Comparison of ENCODE assay signal across 18 cellular contexts in the genomic region with DNA sequence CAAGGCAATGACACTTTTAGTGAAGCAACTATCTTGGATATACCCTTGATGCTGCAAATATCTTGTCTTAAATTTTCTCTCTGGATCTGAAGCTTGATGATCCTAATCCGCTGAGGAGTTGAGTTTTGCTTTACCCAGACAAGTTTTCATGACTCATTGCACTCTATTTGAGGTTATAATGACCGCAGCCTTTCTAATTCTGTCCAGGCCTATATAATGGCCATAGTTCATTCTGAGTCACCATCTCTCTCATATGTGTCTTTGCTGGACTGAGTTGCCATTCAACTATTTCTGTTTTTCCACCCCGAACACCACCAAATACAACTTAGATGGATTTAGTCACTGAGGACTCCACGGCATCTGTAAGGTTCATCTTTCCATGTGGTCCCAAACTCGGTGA.
"Had no signal": no experiment of that assay in that cellular context is flagged by ENCODE, and none has a peak within 500 bp of the region (broad histone marks: within the 10 kb centered on the region; RNA-seq: fewer than 3 reads in every experiment).

No MANE protein-coding gene starts in this region.

- H3K36me3 ChIP-seq: breast epithelium, neutrophil, right atrium auricular region, transverse colon had no signal

- H3K4me3 ChIP-seq: breast epithelium, hepatocyte, right atrium auricular region, skin epidermis, transverse colon had no signal

- ATAC-seq: activated CD4-positive, CD25-positive, alpha-beta regulatory T cell treated with anti-CD3 and anti-CD28 coated beads, Interleukin-2, amount 50 U/mL, for 24 hours; activated CD8-positive, alpha-beta memory T cell treated with anti-CD3 and anti-CD28 coated beads, Interleukin-2, amount 10 ng/mL, durations not matched to agents 7 days and 5 days; naive thymus-derived CD4-positive, alpha-beta T cell; stimulated activated effector memory CD8-positive, alpha-beta T cell treated with anti-CD3 and anti-CD28 coated beads, Interleukin-12 subunit alpha, Interleukin-12 subunit beta, amount 100 ng/mL, for 72 hours had no signal

- H3K27ac ChIP-seq: breast epithelium, hepatocyte, neutrophil, right atrium auricular region, skin epidermis, transverse colon had no signal

- DNase-seq: activated CD4-positive, alpha-beta T cell treated with anti-CD3 and anti-CD28 coated beads, Interleukin-2, amount 50 U/mL, for 48 hours; activated CD8-positive, alpha-beta memory T cell treated with anti-CD3 and anti-CD28 coated beads, Interleukin-2, amount 10 ng/mL, durations not matched to agents 7 days and 5 days; activated effector memory CD4-positive, alpha-beta T cell treated with Interleukin-2 at 50 U/mL for 16 hours; activated T-cell treated with anti-CD3 and anti-CD28 coated beads, Interleukin-2, amount 50 U/mL, for 24 hours; endodermal cell; erythroblast; kidney glomerular epithelial cell; naive thymus-derived CD4-positive, alpha-beta T cell; posterior cingulate gyrus; substantia nigra; transverse colon had no signal

- H3K9me3 ChIP-seq: breast epithelium, neutrophil, right atrium auricular region, transverse colon had no signal

- H3K4me1 ChIP-seq: breast epithelium, right atrium auricular region, transverse colon had no signal
